ENCODE assay signal across 1 cellular context in the genomic region with DNA sequence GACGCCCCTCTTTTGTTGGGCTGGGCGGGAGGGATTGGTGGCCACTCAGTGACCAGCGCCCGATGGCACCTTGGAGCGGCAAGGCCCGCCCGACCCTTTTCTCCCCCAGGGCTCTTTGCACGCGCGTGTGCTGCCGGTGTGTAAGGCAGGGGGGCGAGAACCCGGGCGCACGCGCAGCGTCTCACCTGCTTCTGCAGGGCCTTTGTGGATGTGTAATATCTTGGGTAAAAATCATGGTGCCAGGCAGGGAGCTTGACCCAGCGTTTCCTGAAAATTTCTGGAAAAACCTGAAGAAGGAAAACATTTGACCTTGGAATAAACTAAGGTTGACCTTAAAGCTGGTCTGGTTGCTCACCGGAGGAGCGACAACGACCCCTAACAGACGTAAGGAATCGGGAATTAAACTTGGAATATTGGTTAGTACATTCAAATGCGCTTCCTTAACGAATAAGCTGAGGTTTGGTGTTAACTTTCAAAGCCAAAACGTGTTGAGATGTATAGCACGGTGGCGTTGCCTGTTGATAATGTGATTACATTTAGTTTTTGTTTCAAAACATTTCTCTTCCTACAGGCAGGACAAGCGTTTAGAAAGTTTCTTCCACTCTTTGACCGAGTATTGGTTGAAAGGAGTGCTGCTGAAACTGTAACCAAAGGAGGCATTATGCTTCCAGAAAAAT.
TF ChIP-seq lines count a peak whose summit lies in the region.

No MANE protein-coding gene starts in this region.

TF ChIP-seq in HepG2, 621 proteins besides CTCF, POLR2A, EP300 and RAD21 (continues in another document):
- TF ChIP-seq, protein P1, sequence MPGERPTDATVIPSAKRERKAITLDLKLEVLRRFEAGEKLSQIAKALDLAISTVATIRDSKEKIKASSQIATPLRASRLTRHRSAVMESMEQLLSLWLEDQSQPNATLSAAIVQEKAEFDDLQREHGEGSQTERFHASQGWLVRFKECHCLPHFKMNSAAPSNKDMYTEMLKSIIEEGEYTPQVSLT (CRISPR knock-in tag; IDR thresholded peaks at IDR 0.05; ENCODE audit: borderline replicate concordance, low read depth), result no peak
- TF ChIP-seq ZNF337 (CRISPR knock-in tag; IDR thresholded peaks at IDR 0.05; ENCODE audit: borderline replicate concordance, low read depth) (peak; percentile 11; the same call in 1 of the 2 replicates), PAX8 (CRISPR knock-in tag; IDR thresholded peaks at IDR 0.05; ENCODE audit: borderline replicate concordance) (no peak), ZNF83 (CRISPR knock-in tag; IDR thresholded peaks at IDR 0.05; ENCODE audit: borderline replicate concordance) (no peak), NFAT5 (CRISPR knock-in tag; IDR thresholded peaks at IDR 0.05) (peak; percentile 72; the same call in 1 of the 2 replicates), HNRNPK (IDR thresholded peaks at IDR 0.05; ENCODE audit: low read depth, low read length, poor library complexity, severe bottlenecking) (no peak), BATF2 (CRISPR knock-in tag; IDR thresholded peaks at IDR 0.05) (no peak), ZSCAN31 (CRISPR knock-in tag; IDR thresholded peaks at IDR 0.05; ENCODE audit: low read depth) (no peak; the same call in 1 of the 2 replicates), RBM39 (IDR thresholded peaks at IDR 0.05; ENCODE audit: low read depth, low read length, poor library complexity, severe bottlenecking) (no peak), FOXA1 (IDR thresholded peaks at IDR 0.05) (no peak), FOXA1 (CRISPR knock-in tag; IDR thresholded peaks at IDR 0.05) (no peak), HNRNPH1 (optimal IDR thresholded peaks at IDR 0.05; ENCODE audit: low read depth, low read length) (no peak), EZH2 (conservative IDR thresholded peaks at IDR 0.05; ENCODE audit: low read depth, low read length) (no peak), ZNF670 (CRISPR knock-in tag; IDR thresholded peaks at IDR 0.05; ENCODE audit: borderline replicate concordance) (0 out of 2 replicates have a peak, but pooled peaks have one; percentile 6), ZNF557 (CRISPR knock-in tag; IDR thresholded peaks at IDR 0.05) (no peak; the same call in 1 of the 2 replicates), ZNF549 (CRISPR knock-in tag; IDR thresholded peaks at IDR 0.05) (no peak), POLR2G (IDR thresholded peaks at IDR 0.05; ENCODE audit: low read depth, low read length) (peak; percentile 48), ATAD3A (CRISPR knock-in tag; IDR thresholded peaks at IDR 0.05) (no peak), NR2F1 (CRISPR knock-in tag; IDR thresholded peaks at IDR 0.05) (0 out of 4 replicates have a peak, but pooled peaks of 1 of the 2 experiments have one; percentile 24), DPF2 (CRISPR knock-in tag; IDR thresholded peaks at IDR 0.05; ENCODE audit: borderline replicate concordance, low read depth) (no peak), SPEN (CRISPR knock-in tag; IDR thresholded peaks at IDR 0.05; ENCODE audit: low read depth) (no peak; the same call in 1 of the 2 replicates), FOXO4 (CRISPR knock-in tag; conservative IDR thresholded peaks at IDR 0.05) (no peak), ZNF224 (CRISPR knock-in tag; IDR thresholded peaks at IDR 0.05) (no peak), HDAC2 (CRISPR knock-in tag; IDR thresholded peaks at IDR 0.05) (no peak), RARG (CRISPR knock-in tag; IDR thresholded peaks at IDR 0.05; ENCODE audit: low read depth) (no peak), ZNF563 (CRISPR knock-in tag; IDR thresholded peaks at IDR 0.05) (no peak; the same call in 1 of the 2 replicates), ZBTB42 (CRISPR knock-in tag; IDR thresholded peaks at IDR 0.05) (no peak), ZNF652 (CRISPR knock-in tag; IDR thresholded peaks at IDR 0.05; ENCODE audit: borderline replicate concordance, low read depth) (no peak), ZBTB21 (CRISPR knock-in tag; IDR thresholded peaks at IDR 0.05) (0 out of 2 replicates have a peak, but pooled peaks have one; percentile 27), ZFP90 (CRISPR knock-in tag; IDR thresholded peaks at IDR 0.05; ENCODE audit: borderline replicate concordance) (no peak; the same call in 1 of the 2 replicates), ZNF138 (CRISPR knock-in tag; IDR thresholded peaks at IDR 0.05; ENCODE audit: low read depth) (no peak), DR1 (CRISPR knock-in tag; IDR thresholded peaks at IDR 0.05) (no peak), HIC2 (CRISPR knock-in tag; IDR thresholded peaks at IDR 0.05; ENCODE audit: low read depth) (no peak)
- TF ChIP-seq, protein P2, sequence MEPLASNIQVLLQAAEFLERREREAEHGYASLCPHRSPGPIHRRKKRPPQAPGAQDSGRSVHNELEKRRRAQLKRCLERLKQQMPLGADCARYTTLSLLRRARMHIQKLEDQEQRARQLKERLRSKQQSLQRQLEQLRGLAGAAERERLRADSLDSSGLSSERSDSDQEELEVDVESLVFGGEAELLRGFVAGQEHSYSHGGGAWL (CRISPR knock-in tag; IDR thresholded peaks at IDR 0.05), result no peak; the same call in 1 of the 2 replicates
- TF ChIP-seq, protein P3, sequence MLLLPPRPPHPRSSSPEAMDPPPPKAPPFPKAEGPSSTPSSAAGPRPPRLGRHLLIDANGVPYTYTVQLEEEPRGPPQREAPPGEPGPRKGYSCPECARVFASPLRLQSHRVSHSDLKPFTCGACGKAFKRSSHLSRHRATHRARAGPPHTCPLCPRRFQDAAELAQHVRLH (CRISPR knock-in tag; IDR thresholded peaks at IDR 0.05; ENCODE audit: borderline replicate concordance, low read depth), result no peak
- TF ChIP-seq, protein P4, sequence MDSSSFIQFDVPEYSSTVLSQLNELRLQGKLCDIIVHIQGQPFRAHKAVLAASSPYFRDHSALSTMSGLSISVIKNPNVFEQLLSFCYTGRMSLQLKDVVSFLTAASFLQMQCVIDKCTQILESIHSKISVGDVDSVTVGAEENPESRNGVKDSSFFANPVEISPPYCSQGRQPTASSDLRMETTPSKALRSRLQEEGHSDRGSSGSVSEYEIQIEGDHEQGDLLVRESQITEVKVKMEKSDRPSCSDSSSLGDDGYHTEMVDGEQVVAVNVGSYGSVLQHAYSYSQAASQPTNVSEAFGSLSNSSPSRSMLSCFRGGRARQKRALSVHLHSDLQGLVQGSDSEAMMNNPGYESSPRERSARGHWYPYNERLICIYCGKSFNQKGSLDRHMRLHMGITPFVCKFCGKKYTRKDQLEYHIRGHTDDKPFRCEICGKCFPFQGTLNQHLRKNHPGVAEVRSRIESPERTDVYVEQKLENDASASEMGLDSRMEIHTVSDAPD (CRISPR knock-in tag; IDR thresholded peaks at IDR 0.05), result no peak
- TF ChIP-seq, protein P5, sequence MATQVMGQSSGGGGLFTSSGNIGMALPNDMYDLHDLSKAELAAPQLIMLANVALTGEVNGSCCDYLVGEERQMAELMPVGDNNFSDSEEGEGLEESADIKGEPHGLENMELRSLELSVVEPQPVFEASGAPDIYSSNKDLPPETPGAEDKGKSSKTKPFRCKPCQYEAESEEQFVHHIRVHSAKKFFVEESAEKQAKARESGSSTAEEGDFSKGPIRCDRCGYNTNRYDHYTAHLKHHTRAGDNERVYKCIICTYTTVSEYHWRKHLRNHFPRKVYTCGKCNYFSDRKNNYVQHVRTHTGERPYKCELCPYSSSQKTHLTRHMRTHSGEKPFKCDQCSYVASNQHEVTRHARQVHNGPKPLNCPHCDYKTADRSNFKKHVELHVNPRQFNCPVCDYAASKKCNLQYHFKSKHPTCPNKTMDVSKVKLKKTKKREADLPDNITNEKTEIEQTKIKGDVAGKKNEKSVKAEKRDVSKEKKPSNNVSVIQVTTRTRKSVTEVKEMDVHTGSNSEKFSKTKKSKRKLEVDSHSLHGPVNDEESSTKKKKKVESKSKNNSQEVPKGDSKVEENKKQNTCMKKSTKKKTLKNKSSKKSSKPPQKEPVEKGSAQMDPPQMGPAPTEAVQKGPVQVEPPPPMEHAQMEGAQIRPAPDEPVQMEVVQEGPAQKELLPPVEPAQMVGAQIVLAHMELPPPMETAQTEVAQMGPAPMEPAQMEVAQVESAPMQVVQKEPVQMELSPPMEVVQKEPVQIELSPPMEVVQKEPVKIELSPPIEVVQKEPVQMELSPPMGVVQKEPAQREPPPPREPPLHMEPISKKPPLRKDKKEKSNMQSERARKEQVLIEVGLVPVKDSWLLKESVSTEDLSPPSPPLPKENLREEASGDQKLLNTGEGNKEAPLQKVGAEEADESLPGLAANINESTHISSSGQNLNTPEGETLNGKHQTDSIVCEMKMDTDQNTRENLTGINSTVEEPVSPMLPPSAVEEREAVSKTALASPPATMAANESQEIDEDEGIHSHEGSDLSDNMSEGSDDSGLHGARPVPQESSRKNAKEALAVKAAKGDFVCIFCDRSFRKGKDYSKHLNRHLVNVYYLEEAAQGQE (IDR thresholded peaks at IDR 0.05; ENCODE audit: borderline replicate concordance in 1 of 2, low read depth in 1 of 2, low read length in 2 of 2), result no peak
- TF ChIP-seq, protein P6, sequence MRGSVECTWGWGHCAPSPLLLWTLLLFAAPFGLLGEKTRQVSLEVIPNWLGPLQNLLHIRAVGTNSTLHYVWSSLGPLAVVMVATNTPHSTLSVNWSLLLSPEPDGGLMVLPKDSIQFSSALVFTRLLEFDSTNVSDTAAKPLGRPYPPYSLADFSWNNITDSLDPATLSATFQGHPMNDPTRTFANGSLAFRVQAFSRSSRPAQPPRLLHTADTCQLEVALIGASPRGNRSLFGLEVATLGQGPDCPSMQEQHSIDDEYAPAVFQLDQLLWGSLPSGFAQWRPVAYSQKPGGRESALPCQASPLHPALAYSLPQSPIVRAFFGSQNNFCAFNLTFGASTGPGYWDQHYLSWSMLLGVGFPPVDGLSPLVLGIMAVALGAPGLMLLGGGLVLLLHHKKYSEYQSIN (CRISPR knock-in tag; IDR thresholded peaks at IDR 0.05; ENCODE audit: borderline replicate concordance), result no peak
